In the genomic region with DNA sequence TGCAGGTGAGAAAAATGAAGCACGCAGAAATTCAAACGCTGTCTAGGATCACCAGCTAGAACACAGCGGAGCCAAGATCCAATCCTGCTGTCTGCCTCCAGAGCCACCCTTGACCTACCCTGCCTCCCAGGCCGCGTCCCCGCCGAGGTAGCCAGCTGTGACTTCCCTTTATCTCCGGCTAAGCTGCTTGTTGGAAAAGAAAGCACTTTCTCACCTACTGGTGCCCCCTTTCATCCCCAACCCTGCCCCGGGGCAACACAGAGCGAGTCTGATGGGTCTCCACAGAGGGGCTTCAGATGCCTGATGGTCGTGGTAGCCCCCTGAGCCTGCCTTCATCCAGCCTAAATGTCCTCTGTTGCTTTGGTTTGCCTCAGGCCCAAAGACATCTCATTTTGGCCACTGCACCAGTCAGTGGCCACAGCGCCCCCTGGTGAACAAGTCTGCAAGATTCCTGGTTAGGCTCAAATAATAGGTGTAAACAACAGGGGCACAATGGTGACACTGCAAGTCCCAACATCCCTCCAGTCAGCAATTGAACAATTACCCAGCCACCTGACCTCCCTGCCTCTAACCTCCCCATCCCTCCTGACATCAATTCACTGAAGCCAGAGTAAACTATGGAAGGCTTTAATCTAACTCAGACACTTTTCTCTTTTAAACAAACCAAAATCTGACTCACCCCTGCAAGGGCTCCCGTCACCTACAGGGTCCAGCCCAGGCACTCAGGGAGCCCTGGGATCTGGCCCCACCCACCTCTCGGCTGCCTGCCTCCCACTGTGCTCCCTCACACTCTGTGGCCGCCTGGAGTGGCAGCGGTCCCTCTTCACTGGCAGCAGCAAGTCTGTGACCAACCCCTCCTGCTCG, we compare ENCODE assay signal across 9 cellular contexts. TPM values are rescaled to one million over a fixed set of nuclear protein-coding genes. Genes with fewer than 3 reads are reported as not detected.
DNase-seq lines count a peak whose midpoint lies in the region; ATAC-seq, FAIRE-seq and TF ChIP-seq lines count a peak whose summit lies in the region.
"Had no signal": no experiment of that assay in that cellular context is flagged by ENCODE, and none has a peak within 500 bp of the region (broad histone marks: within the 10 kb centered on the region; RNA-seq: fewer than 3 reads in every experiment).

No MANE protein-coding gene starts in this region.

- no peak overlapping the region for H3K23ac ChIP-seq in mesendoderm (ENCODE audit: low read length)

- CTCF ChIA-PET in Caco-2 (lab: Charles Lee) = interaction anchor here (0.6 to 1.2 kb wide), 2 partner anchors 39 to 1880 kb away, joined by 4 read pairs; no protein-coding TSS in a partner anchor
- CTCF ChIA-PET in activated CD4-positive, alpha-beta memory T cell treated with anti-CD3 and anti-CD28 coated beads for 36 hours (lab: Charles Lee) = interaction anchor here (0.6 to 1.8 kb wide), 18 partner anchors 14 to 252 kb away, joined by 3 to 7 read pairs (median 4); no protein-coding TSS in a partner anchor

- peak; percentile 62 to 72 for DNase-seq in Caco-2
- peak; percentile 35 for DNase-seq in H54 (ENCODE audit: insufficient read length, low spot score)
- peak; percentile 92 for DNase-seq in NCI-H460 (ENCODE audit: extremely low read depth, low read depth)
- DNase-seq in activated CD4-positive, alpha-beta memory T cell treated with anti-CD3 and anti-CD28 coated beads for 36 hours = peak; percentile 79
- peak; percentile 91 for DNase-seq in mesendoderm
- peak; percentile 27 to 31 for DNase-seq in stimulated activated CD8-positive, alpha-beta memory T cell treated with anti-CD3 and anti-CD28 coated beads, Interleukin-4, amount 100 ng/mL, for 1 hour (ENCODE audit: low read depth in 2 of 2, low spot score in 1 of 2)

- H3K9me3 Mint-ChIP-seq in Caco-2 (ENCODE audit: unreplicated experiment) = no peaks in the 10 kb centered on the region
- H3K9me3 Mint-ChIP-seq in activated CD4-positive, alpha-beta memory T cell treated with anti-CD3 and anti-CD28 coated beads for 36 hours = no peaks in the 10 kb centered on the region

- FAIRE-seq in H54 (lab: Jason Lieb, UNC) = no peak
- FAIRE-seq: endometrium had no signal

- H3K56ac ChIP-seq in mesendoderm (ENCODE audit: low read length) = peak overlapping the region; percentile 25

- H3K18ac ChIP-seq in mesendoderm (ENCODE audit: low read length) = no peak overlapping the region

- H3K27ac ChIP-seq in ectodermal cell (ENCODE audit: insufficient read depth, low read depth, low read length, poor library complexity, severe bottlenecking) (peak overlapping the region; percentile 26), mesendoderm (ENCODE audit: low read depth, low read length) (no peak overlapping the region)

- 60 to 64% methylated on average over 17 of the region's 17 CpGs for WGBS in ectodermal cell, 2 experiments
- WGBS in mesendoderm (ENCODE audit: extremely low coverage, insufficient coverage, low lambda C conversion rate) = no CpG with 5 or more reads among the region's 17 CpGs

- H3K27me3 Mint-ChIP-seq in Caco-2 (ENCODE audit: insufficient read depth, unreplicated experiment) = no peaks in the 10 kb centered on the region
- H3K27me3 Mint-ChIP-seq in activated CD4-positive, alpha-beta memory T cell treated with anti-CD3 and anti-CD28 coated beads for 36 hours = no peaks in the 10 kb centered on the region

- no peak overlapping the region for H3K4me3 Mint-ChIP-seq in Caco-2 (ENCODE audit: unreplicated experiment)
- no peak overlapping the region for H3K4me3 Mint-ChIP-seq in activated CD4-positive, alpha-beta memory T cell treated with anti-CD3 and anti-CD28 coated beads for 36 hours

- POLR2A ChIA-PET in Caco-2 (lab: Charles Lee) = no interaction called here
- POLR2A ChIA-PET in activated CD4-positive, alpha-beta memory T cell treated with anti-CD3 and anti-CD28 coated beads for 36 hours (lab: Charles Lee) = no interaction called here

- H3K9ac ChIP-seq in mesendoderm (ENCODE audit: low read length) = no peak overlapping the region

- no peak overlapping the region for H2BK120ac ChIP-seq in mesendoderm (ENCODE audit: low read depth, low read length)

- peaks cover 8% of the 10 kb centered on the region for H3K4me1 ChIP-seq in Caco-2
- peaks cover 9% of the 10 kb centered on the region for H3K4me1 ChIP-seq in ectodermal cell (ENCODE audit: control insufficient read depth, insufficient read depth, low read length)
- H3K4me1 ChIP-seq in mesendoderm (ENCODE audit: control insufficient read depth, low read depth, low read length) = no peaks in the 10 kb centered on the region

- H3K4me2 ChIP-seq in mesendoderm (ENCODE audit: low read length) = no peak overlapping the region

- H4K8ac ChIP-seq in mesendoderm (ENCODE audit: low read depth, low read length) = no peak overlapping the region

- no TSS peak for BruUV-seq in Caco-2 (replicated peaks; lab: Mats Ljungman, UMichigan)

- intact Hi-C loops in Caco-2 (cut with micrococcal nuclease; ENCODE audit: unreplicated experiment) = loop anchor here (1.0 kb wide), 1 partner anchor 158 kb away; no protein-coding TSS in a partner anchor
- intact Hi-C loops in activated CD4-positive, alpha-beta memory T cell treated with anti-CD3 and anti-CD28 coated beads for 36 hours (cut with micrococcal nuclease) = loop anchor here (1.0 kb wide), 2 partner anchors 158 to 252 kb away; no protein-coding TSS in a partner anchor

- no peak overlapping the region for H2BK15ac ChIP-seq in mesendoderm (replicated peaks; ENCODE audit: low read depth)

- no peak overlapping the region for H4K5ac ChIP-seq in mesendoderm (ENCODE audit: low read length)

- H3K9me3 ChIP-seq in Caco-2 = no peaks in the 10 kb centered on the region
- H3K9me3 ChIP-seq in ectodermal cell (ENCODE audit: control insufficient read depth, low read length) = no peaks in the 10 kb centered on the region

- no peak overlapping the region for H3K27ac Mint-ChIP-seq in Caco-2 (ENCODE audit: unreplicated experiment)
- H3K27ac Mint-ChIP-seq in activated CD4-positive, alpha-beta memory T cell treated with anti-CD3 and anti-CD28 coated beads for 36 hours = no peak overlapping the region

- TF ChIP-seq POLR2A in H54 (IDR thresholded peaks at IDR 0.05; ENCODE audit: low read depth, low read length) = no peak

- no peak overlapping the region for H3K4ac ChIP-seq in mesendoderm (ENCODE audit: low read depth, low read length)

- peak; percentile 77 to 86 for TF ChIP-seq CTCF in Caco-2 (IDR thresholded peaks at IDR 0.05; ENCODE audit: insufficient read depth in 1 of 2, low read depth in 1 of 2, low read length in 1 of 2, severe bottlenecking in 1 of 2, unreplicated experiment in 1 of 2)

- no peaks in the 10 kb centered on the region for H3K79me1 ChIP-seq in mesendoderm (ENCODE audit: low read length)

- H3K79me2 ChIP-seq in mesendoderm (ENCODE audit: control insufficient read depth, insufficient read depth, low read length) = no peaks in the 10 kb centered on the region

- H3K4me1 Mint-ChIP-seq in Caco-2 (ENCODE audit: low read depth, unreplicated experiment) = peaks cover 9% of the 10 kb centered on the region
- H3K4me1 Mint-ChIP-seq in activated CD4-positive, alpha-beta memory T cell treated with anti-CD3 and anti-CD28 coated beads for 36 hours (ENCODE audit: low read depth) = peaks cover 16% of the 10 kb centered on the region

- no peak overlapping the region for H2BK5ac ChIP-seq in mesendoderm (ENCODE audit: low read length)

- H3K27me3 ChIP-seq in Caco-2 (replicated peaks; ENCODE audit: control insufficient read depth, insufficient read depth, low read length) (no peaks in the 10 kb centered on the region), ectodermal cell (ENCODE audit: control insufficient read depth, insufficient read depth, low read length, poor library complexity, severe bottlenecking) (no peaks in the 10 kb centered on the region), mesendoderm (ENCODE audit: insufficient read depth, low read length, poor library complexity) (no peaks in the 10 kb centered on the region)

- ATAC-seq in HG03025 (IDR thresholded peaks at IDR 0.05; ENCODE audit: low FRiP score, unreplicated experiment) = no peak

- no peak overlapping the region for H2AK5ac ChIP-seq in mesendoderm (ENCODE audit: low read length)

- H3K36me3 ChIP-seq in Caco-2 (ENCODE audit: control insufficient read depth, insufficient read depth, low read length) (no peaks in the 10 kb centered on the region), ectodermal cell (ENCODE audit: control insufficient read depth, insufficient read depth, low read length) (peaks cover 7% of the 10 kb centered on the region), mesendoderm (ENCODE audit: control insufficient read depth, insufficient read depth, low read length) (no peaks in the 10 kb centered on the region)

- no peak overlapping the region for H3K4me3 ChIP-seq in Caco-2 (ENCODE audit: low read depth, low read length)
- no peak overlapping the region for H3K4me3 ChIP-seq in ectodermal cell (ENCODE audit: insufficient read depth, low read depth, low read length)
- no peak overlapping the region for H3K4me3 ChIP-seq in mesendoderm (ENCODE audit: low read length)

- H3K36me3 Mint-ChIP-seq in Caco-2 (ENCODE audit: insufficient read depth, unreplicated experiment) = peaks cover 7% of the 10 kb centered on the region
- H3K36me3 Mint-ChIP-seq in activated CD4-positive, alpha-beta memory T cell treated with anti-CD3 and anti-CD28 coated beads for 36 hours = peaks cover 8% of the 10 kb centered on the region

RNA-seq across cellular contexts. Expression of a gene that starts 27.3 kb away (rescaled TPM):
- total RNA-seq in Caco-2 (2022) = 4.3 and 6.5 TPM in 2 replicates
- not detected in 2 replicates for total RNA-seq in NCI-H460 (2014; rRNA removed; shearing (Covaris generic))
- not detected in 2 replicates for polyA plus RNA-seq in NCI-H460 (2014; cell fraction: nucleus; rRNA removed)
- total RNA-seq in activated CD4-positive, alpha-beta memory T cell treated with anti-CD3 and anti-CD28 coated beads for 36 hours = not detected
- 0.67 TPM for polyA plus RNA-seq in ectodermal cell (2013, experiment 1 of 4)
- 0.25 TPM for polyA plus RNA-seq in ectodermal cell (2013, experiment 2 of 4)
- polyA plus RNA-seq in ectodermal cell (2013, experiment 3 of 4) = not detected
- not detected for polyA plus RNA-seq in ectodermal cell (2013, experiment 4 of 4)
- 0.49 TPM for polyA plus RNA-seq in mesendoderm (2013, experiment 1 of 2)
- polyA plus RNA-seq in mesendoderm (2013, experiment 2 of 2) = 0.46 TPM

RNA-seq across cellular contexts. Expression of a gene that starts 51.4 kb away (rescaled TPM):
- 19.8 and 23.2 TPM in 2 replicates for total RNA-seq in Caco-2 (2022)
- 113 and 121 TPM in 2 replicates for total RNA-seq in NCI-H460 (2014; rRNA removed; shearing (Covaris generic))
- polyA plus RNA-seq in NCI-H460 (2014; cell fraction: nucleus; rRNA removed) = 91.2 and 102 TPM in 2 replicates
- 10 to 100 TPM; 24.0 to 25.1 TPM for total RNA-seq in activated CD4-positive, alpha-beta memory T cell treated with anti-CD3 and anti-CD28 coated beads for 36 hours
- 28.7 TPM for polyA plus RNA-seq in ectodermal cell (2013, experiment 1 of 4)
- polyA plus RNA-seq in ectodermal cell (2013, experiment 2 of 4) = 30.8 TPM
- polyA plus RNA-seq in ectodermal cell (2013, experiment 3 of 4) = 26.2 TPM
- polyA plus RNA-seq in ectodermal cell (2013, experiment 4 of 4) = 27.4 TPM
- polyA plus RNA-seq in mesendoderm (2013, experiment 1 of 2) = 9.0 TPM
- polyA plus RNA-seq in mesendoderm (2013, experiment 2 of 2) = 9.4 TPM

Comparison
In these comparisons a context has a peak if more than half of its experiments do, and no peak if none do; other contexts are left out.
1. DNase-seq: peak in every context shown above with its lines; median percentile 92 in NCI-H460; 91 in mesendoderm; 79 in activated CD4-positive, alpha-beta memory T cell treated with anti-CD3 and anti-CD28 coated beads for 36 hours; 67 in Caco-2; 35 in H54; 29 in stimulated activated CD8-positive, alpha-beta memory T cell treated with anti-CD3 and anti-CD28 coated beads, Interleukin-4, amount 100 ng/mL, for 1 hour.